16 cellular contexts compared by ENCODE assay signal in genomic region chr2:219127236-219127635, GRCh38. TPM values are rescaled to one million over a fixed set of nuclear protein-coding genes. Genes with fewer than 3 reads are reported as not detected.
"Had no signal": no experiment of that assay in that cellular context is flagged by ENCODE, and none has a peak within 500 bp of the region (broad histone marks: within the 10 kb centered on the region; RNA-seq: fewer than 3 reads in every experiment).

No MANE protein-coding gene starts in this region.

- H3K27ac Mint-ChIP-seq: activated CD8-positive, alpha-beta memory T cell treated with anti-CD3 and anti-CD28 coated beads, Interleukin-2, amount 10 ng/mL, durations not matched to agents 7 days and 5 days; stimulated activated naive B cell treated with anti-CD40 and anti-IgM and Interleukin-4, amounts not matched to agents 10 μg/mL and 1 μg/mL and 100 μg/mL, for 72 hours had no signal

- H3K79me2 ChIP-seq: parathyroid adenoma had no signal

- H3K9me3 ChIP-seq: esophagus muscularis mucosa, upper lobe of right lung had no signal

- H3K9ac ChIP-seq: parathyroid adenoma had no signal

- H3K27me3 Mint-ChIP-seq: activated CD8-positive, alpha-beta memory T cell treated with anti-CD3 and anti-CD28 coated beads, Interleukin-2, amount 10 ng/mL, durations not matched to agents 7 days and 5 days; stimulated activated naive B cell treated with anti-CD40 and anti-IgM and Interleukin-4, amounts not matched to agents 10 μg/mL and 1 μg/mL and 100 μg/mL, for 72 hours had no signal

- DNase-seq: activated CD4-positive, alpha-beta T cell treated with anti-CD3 and anti-CD28 coated beads, Interleukin-2, amount 50 U/mL, for 48 hours; activated CD4-positive, CD25-positive, alpha-beta regulatory T cell treated with anti-CD3 and anti-CD28 coated beads, Interleukin-2, amount 50 U/mL, for 72 hours; activated CD8-positive, alpha-beta memory T cell treated with anti-CD3 and anti-CD28 coated beads, Interleukin-2, amount 10 ng/mL, durations not matched to agents 7 days and 5 days; activated effector memory CD4-positive, alpha-beta T cell treated with anti-CD3 and anti-CD28 coated beads, Interleukin-2, amount 50 U/mL, for 16 hours; activated T-cell treated with anti-CD3 and anti-CD28 coated beads, Interleukin-2, amount 50 U/mL, for 4 hours; amygdala; dorsolateral prefrontal cortex; foreskin fibroblast; glutamatergic neuron; retina; stimulated activated naive B cell treated with anti-CD40 and anti-IgM and Interleukin-4, amounts not matched to agents 10 μg/mL and 1 μg/mL and 100 μg/mL, for 72 hours; upper lobe of right lung had no signal

- H2AFZ ChIP-seq: parathyroid adenoma had no signal

- ATAC-seq: activated CD8-positive, alpha-beta memory T cell treated with anti-CD3 and anti-CD28 coated beads, Interleukin-2, amount 10 ng/mL, durations not matched to agents 7 days and 5 days; activated naive CD4-positive, alpha-beta T cell treated with anti-CD3 and anti-CD28 coated beads, Interleukin-2, amount 50 U/mL, for 72 hours; activated T-cell treated with anti-CD3 and anti-CD28 coated beads, Interleukin-2, amount 50 U/mL, for 4 hours; stimulated activated naive B cell treated with anti-CD40 and anti-IgM and Interleukin-4, amounts not matched to agents 10 μg/mL and 1 μg/mL and 100 μg/mL, for 72 hours; upper lobe of right lung had no signal

- H3K4me3 Mint-ChIP-seq: activated CD8-positive, alpha-beta memory T cell treated with anti-CD3 and anti-CD28 coated beads, Interleukin-2, amount 10 ng/mL, durations not matched to agents 7 days and 5 days; activated T-cell treated with anti-CD3 and anti-CD28 coated beads, Interleukin-2, amount 50 U/mL, for 4 hours; stimulated activated naive B cell treated with anti-CD40 and anti-IgM and Interleukin-4, amounts not matched to agents 10 μg/mL and 1 μg/mL and 100 μg/mL, for 72 hours had no signal

- H3K9me3 Mint-ChIP-seq: activated naive CD4-positive, alpha-beta T cell treated with anti-CD3 and anti-CD28 coated beads, Interleukin-2, amount 50 U/mL, for 72 hours; activated T-cell treated with anti-CD3 and anti-CD28 coated beads, Interleukin-2, amount 50 U/mL, for 4 hours; stimulated activated naive B cell treated with anti-CD40 and anti-IgM and Interleukin-4, amounts not matched to agents 10 μg/mL and 1 μg/mL and 100 μg/mL, for 72 hours had no signal

- H3K36me3 ChIP-seq: esophagus muscularis mucosa, upper lobe of right lung had no signal

- H3K36me3 Mint-ChIP-seq: activated CD8-positive, alpha-beta memory T cell treated with anti-CD3 and anti-CD28 coated beads, Interleukin-2, amount 10 ng/mL, durations not matched to agents 7 days and 5 days; activated naive CD4-positive, alpha-beta T cell treated with anti-CD3 and anti-CD28 coated beads, Interleukin-2, amount 50 U/mL, for 72 hours had no signal

- H3K4me3 ChIP-seq: dorsolateral prefrontal cortex, esophagus muscularis mucosa, upper lobe of right lung had no signal

- H3K27ac ChIP-seq: dorsolateral prefrontal cortex, esophagus muscularis mucosa, parathyroid adenoma, upper lobe of right lung had no signal

- H3K27me3 ChIP-seq: dorsolateral prefrontal cortex, esophagus muscularis mucosa, upper lobe of right lung had no signal

RNA-seq across cellular contexts. Expression of gene SLC23A3, which starts 42.6 kb away (rescaled TPM):
- total RNA-seq: myocyte had no signal
